ENCODE assay signal across 1 cellular context in genomic region chr3:65584002-65584401, GRCh38.
TF ChIP-seq lines count a peak whose summit lies in the region.

No MANE protein-coding gene starts in this region.

TF ChIP-seq in K562, 482 proteins besides CTCF, POLR2A, EP300 and RAD21 (continued from another document):
- TF ChIP-seq NR0B1 (IDR thresholded peaks at IDR 0.05; ENCODE audit: partially characterized antibody): no peak
- peak; percentile 68 for TF ChIP-seq ZNF384 (IDR thresholded peaks at IDR 0.05; ENCODE audit: low read depth, low read length)
- no peak for TF ChIP-seq SNAPC5 (CRISPR knock-in tag; IDR thresholded peaks at IDR 0.05)
- TF ChIP-seq CTCFL (IDR thresholded peaks at IDR 0.05; ENCODE audit: borderline replicate concordance, insufficient read depth, low read depth, low read length, poor library complexity, severe bottlenecking): no peak
- TF ChIP-seq MAFF (IDR thresholded peaks at IDR 0.05; ENCODE audit: low read length): peak; percentile 77
- no peak for TF ChIP-seq KLF1 (tag; IDR thresholded peaks at IDR 0.05)
- TF ChIP-seq NFE2 (IDR thresholded peaks at IDR 0.05; ENCODE audit: low read depth): peak; percentile 39; the same call in 1 of the 2 replicates
- TF ChIP-seq ZKSCAN8 (CRISPR knock-in tag; IDR thresholded peaks at IDR 0.05): no peak
- TF ChIP-seq HMBOX1 (IDR thresholded peaks at IDR 0.05): no peak
- peak; percentile 77 for TF ChIP-seq MAFK (IDR thresholded peaks at IDR 0.05; ENCODE audit: low read length)
- no peak for TF ChIP-seq NFRKB (IDR thresholded peaks at IDR 0.05; ENCODE audit: low read depth)
- no peak for TF ChIP-seq ZBTB17 (CRISPR knock-in tag; IDR thresholded peaks at IDR 0.05)
- peak; percentile 93 for TF ChIP-seq ZNF316 (IDR thresholded peaks at IDR 0.05)
- no peak for TF ChIP-seq ESRRA (IDR thresholded peaks at IDR 0.05; ENCODE audit: borderline replicate concordance, low read depth)
- TF ChIP-seq CBFA2T3 (IDR thresholded peaks at IDR 0.05): 0 out of 2 replicates have a peak, but pooled peaks have one; percentile 21
